ENCODE assay signal across 15 cellular contexts in the genomic region with DNA sequence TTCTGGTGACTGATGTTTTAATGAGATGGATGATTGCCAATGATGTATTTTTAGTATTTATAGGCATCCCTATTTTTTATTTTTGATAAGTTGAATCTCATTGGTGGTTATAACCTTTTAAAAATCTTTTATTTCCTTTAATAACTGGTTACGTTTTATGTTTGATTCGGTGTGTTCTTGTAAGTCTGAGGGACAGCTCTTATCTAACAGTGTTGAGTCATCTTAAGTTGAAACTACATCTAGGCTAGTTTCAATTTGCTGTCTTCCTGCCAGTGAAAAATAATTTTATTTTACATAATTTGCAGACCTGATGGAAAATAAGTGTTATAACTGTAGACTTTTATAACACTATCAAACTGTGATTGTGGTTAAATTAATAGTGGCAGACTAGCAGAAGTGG. TPM values are rescaled to one million over a fixed set of nuclear protein-coding genes. Genes with fewer than 3 reads are reported as not detected.
DNase-seq lines count a peak whose midpoint lies in the region; ATAC-seq, FAIRE-seq and TF ChIP-seq lines count a peak whose summit lies in the region.
"Had no signal": no experiment of that assay in that cellular context is flagged by ENCODE, and none has a peak within 500 bp of the region (broad histone marks: within the 10 kb centered on the region; RNA-seq: fewer than 3 reads in every experiment).

No MANE protein-coding gene starts in this region.

- ATAC-seq in A549 (no peak), GM18868 (IDR thresholded peaks at IDR 0.05; ENCODE audit: unreplicated experiment) (peak; percentile 22), HG03442 (IDR thresholded peaks at IDR 0.05; ENCODE audit: unreplicated experiment) (no peak)
- ATAC-seq: effector memory CD8-positive, alpha-beta T cell had no signal

- POLR2A ChIA-PET in A549 (lab: Yijun Ruan, JAX) = no interaction called here
- POLR2A ChIA-PET in activated CD4-positive, alpha-beta memory T cell treated with anti-CD3 and anti-CD28 coated beads, Interleukin-2, amount 10 ng/mL, durations not matched to agents 7 days and 5 days (lab: Charles Lee) = no interaction called here

- CTCF ChIA-PET in A549 (lab: Yijun Ruan, JAX) = interaction anchor here (0.9 kb wide), 1 partner anchor 13 kb away, joined by 3 read pairs; no protein-coding TSS in a partner anchor
- CTCF ChIA-PET in activated CD4-positive, alpha-beta memory T cell treated with anti-CD3 and anti-CD28 coated beads, Interleukin-2, amount 10 ng/mL, durations not matched to agents 7 days and 5 days (lab: Charles Lee) = interaction anchor here (1.5 to 2.1 kb wide), 2 partner anchors 64 to 480 kb away, joined by 5 to 6 read pairs; no protein-coding TSS in a partner anchor

- H4K20me1 ChIP-seq in hepatocyte (ENCODE audit: insufficient read depth, poor library complexity, severe bottlenecking) = peaks cover 82% of the 10 kb centered on the region

- peaks cover 68% of the 10 kb centered on the region for H3K4me1 Mint-ChIP-seq in activated CD4-positive, alpha-beta memory T cell treated with anti-CD3 and anti-CD28 coated beads, Interleukin-2, amount 10 ng/mL, durations not matched to agents 7 days and 5 days

- TF ChIP-seq CTCF in A549 (IDR thresholded peaks at IDR 0.05) (no peak), hepatocyte (IDR thresholded peaks at IDR 0.05; ENCODE audit: poor library complexity) (no peak)

- peaks cover 42% of the 10 kb centered on the region for H3K27me3 Mint-ChIP-seq in activated CD4-positive, alpha-beta memory T cell treated with anti-CD3 and anti-CD28 coated beads, Interleukin-2, amount 10 ng/mL, durations not matched to agents 7 days and 5 days

- no peak for TF ChIP-seq POLR2A in A549 (IDR thresholded peaks at IDR 0.05; ENCODE audit: low read length)

- peak overlapping the region; percentile 21; the same call in 1 of the 3 replicates for H3K4me2 ChIP-seq in A549
- peak overlapping the region; percentile 78 for H3K4me2 ChIP-seq in hepatocyte

- no peaks in the 10 kb centered on the region for H3K36me3 ChIP-seq in hepatocyte (replicated peaks; ENCODE audit: insufficient read depth, low read depth)
- H3K36me3 ChIP-seq: tibial nerve had no signal

- H3K4me3 Mint-ChIP-seq in activated CD4-positive, alpha-beta memory T cell treated with anti-CD3 and anti-CD28 coated beads, Interleukin-2, amount 10 ng/mL, durations not matched to agents 7 days and 5 days = no peak overlapping the region
- H3K4me3 Mint-ChIP-seq: effector memory CD8-positive, alpha-beta T cell had no signal

- no peak for TF ChIP-seq EP300 in A549 (IDR thresholded peaks at IDR 0.05)

- H3K27ac ChIP-seq in A549 (no peak overlapping the region), hepatocyte (peak overlapping the region; percentile 39)
- H3K27ac ChIP-seq: GM23248 had no signal

- H2AFZ ChIP-seq in hepatocyte = no peak overlapping the region
- H2AFZ ChIP-seq: GM23248 had no signal

- peak overlapping the region; percentile 37 for H3K27ac Mint-ChIP-seq in activated CD4-positive, alpha-beta memory T cell treated with anti-CD3 and anti-CD28 coated beads, Interleukin-2, amount 10 ng/mL, durations not matched to agents 7 days and 5 days
- H3K27ac Mint-ChIP-seq: effector memory CD8-positive, alpha-beta T cell had no signal

- peaks cover 87% of the 10 kb centered on the region for H3K79me2 ChIP-seq in hepatocyte

- no peak for DNase-seq in A549 (ENCODE audit: low read depth in 1 of 2, low spot score in 1 of 2)
- no peak for DNase-seq in activated CD4-positive, alpha-beta memory T cell treated with anti-CD3 and anti-CD28 coated beads, Interleukin-2, amount 10 ng/mL, durations not matched to agents 7 days and 5 days
- DNase-seq in hepatocyte (ENCODE audit: low spot score) = no peak
- DNase-seq in HPDE6-E6E7 (ENCODE audit: extremely low spot score) = no peak
- DNase-seq in GDM1 (lab: John Stamatoyannopoulos, UW) = no peak
- no peak for DNase-seq in NCI-H128 (lab: John Stamatoyannopoulos, UW; ENCODE audit: unreplicated experiment)
- DNase-seq: AML-193; effector memory CD8-positive, alpha-beta T cell; GM23248; KBM-7; NCI-H1436 treated with DMSO at 0.1 percent for 48 hours; OCI-M1 had no signal

- peaks cover 4% of the 10 kb centered on the region for H3K36me3 Mint-ChIP-seq in activated CD4-positive, alpha-beta memory T cell treated with anti-CD3 and anti-CD28 coated beads, Interleukin-2, amount 10 ng/mL, durations not matched to agents 7 days and 5 days (ENCODE audit: low read depth)

- FAIRE-seq in A549 (lab: Jason Lieb, UNC) = no peak

- no peak for TF ChIP-seq RAD21 in A549 (conservative IDR thresholded peaks at IDR 0.05 in 1 of 2, IDR thresholded peaks at IDR 0.05 in 1 of 2)

- H3K4me3 ChIP-seq in A549 (no peak overlapping the region), hepatocyte (no peak overlapping the region)
- H3K4me3 ChIP-seq: GM23248, tibial nerve had no signal

- H3K9me3 ChIP-seq in A549 (no peaks in the 10 kb centered on the region), hepatocyte (ENCODE audit: low read depth) (no peaks in the 10 kb centered on the region)
- H3K9me3 ChIP-seq: tibial nerve had no signal

- no peaks in the 10 kb centered on the region for H3K9me2 ChIP-seq in hepatocyte (replicated peaks; ENCODE audit: insufficient read depth)

- WGBS in A549 (ENCODE audit: missing lambda C conversion rate) = 75% methylated on average over 2 of the region's 2 CpGs
- WGBS in hepatocyte (ENCODE audit: low lambda C conversion rate, missing lambda C conversion rate) = 56% methylated on average over 2 of the region's 2 CpGs

- H3K27me3 ChIP-seq in hepatocyte = no peaks in the 10 kb centered on the region

- H3K4me1 ChIP-seq in A549 (peaks cover 42% of the 10 kb centered on the region; the same call in 2 of the 3 replicates), hepatocyte (ENCODE audit: insufficient read depth) (peaks cover 29% of the 10 kb centered on the region)

- no peaks in the 10 kb centered on the region for H3K9me3 Mint-ChIP-seq in activated CD4-positive, alpha-beta memory T cell treated with anti-CD3 and anti-CD28 coated beads, Interleukin-2, amount 10 ng/mL, durations not matched to agents 7 days and 5 days
- H3K9me3 Mint-ChIP-seq: effector memory CD8-positive, alpha-beta T cell had no signal

TF ChIP-seq in A549, 52 proteins besides CTCF, POLR2A, EP300 and RAD21 (continues in another document):
- TF ChIP-seq KDM5A (IDR thresholded peaks at IDR 0.05) (no peak), ZC3H11A (IDR thresholded peaks at IDR 0.05) (no peak), HES2 (IDR thresholded peaks at IDR 0.05) (no peak), JUNB (IDR thresholded peaks at IDR 0.05) (no peak), HMGXB4 (CRISPR knock-in tag; IDR thresholded peaks at IDR 0.05; ENCODE audit: borderline replicate concordance) (no peak), RFX5 (IDR thresholded peaks at IDR 0.05) (no peak)
- TF ChIP-seq, protein P1, sequence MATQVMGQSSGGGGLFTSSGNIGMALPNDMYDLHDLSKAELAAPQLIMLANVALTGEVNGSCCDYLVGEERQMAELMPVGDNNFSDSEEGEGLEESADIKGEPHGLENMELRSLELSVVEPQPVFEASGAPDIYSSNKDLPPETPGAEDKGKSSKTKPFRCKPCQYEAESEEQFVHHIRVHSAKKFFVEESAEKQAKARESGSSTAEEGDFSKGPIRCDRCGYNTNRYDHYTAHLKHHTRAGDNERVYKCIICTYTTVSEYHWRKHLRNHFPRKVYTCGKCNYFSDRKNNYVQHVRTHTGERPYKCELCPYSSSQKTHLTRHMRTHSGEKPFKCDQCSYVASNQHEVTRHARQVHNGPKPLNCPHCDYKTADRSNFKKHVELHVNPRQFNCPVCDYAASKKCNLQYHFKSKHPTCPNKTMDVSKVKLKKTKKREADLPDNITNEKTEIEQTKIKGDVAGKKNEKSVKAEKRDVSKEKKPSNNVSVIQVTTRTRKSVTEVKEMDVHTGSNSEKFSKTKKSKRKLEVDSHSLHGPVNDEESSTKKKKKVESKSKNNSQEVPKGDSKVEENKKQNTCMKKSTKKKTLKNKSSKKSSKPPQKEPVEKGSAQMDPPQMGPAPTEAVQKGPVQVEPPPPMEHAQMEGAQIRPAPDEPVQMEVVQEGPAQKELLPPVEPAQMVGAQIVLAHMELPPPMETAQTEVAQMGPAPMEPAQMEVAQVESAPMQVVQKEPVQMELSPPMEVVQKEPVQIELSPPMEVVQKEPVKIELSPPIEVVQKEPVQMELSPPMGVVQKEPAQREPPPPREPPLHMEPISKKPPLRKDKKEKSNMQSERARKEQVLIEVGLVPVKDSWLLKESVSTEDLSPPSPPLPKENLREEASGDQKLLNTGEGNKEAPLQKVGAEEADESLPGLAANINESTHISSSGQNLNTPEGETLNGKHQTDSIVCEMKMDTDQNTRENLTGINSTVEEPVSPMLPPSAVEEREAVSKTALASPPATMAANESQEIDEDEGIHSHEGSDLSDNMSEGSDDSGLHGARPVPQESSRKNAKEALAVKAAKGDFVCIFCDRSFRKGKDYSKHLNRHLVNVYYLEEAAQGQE (IDR thresholded peaks at IDR 0.05) = no peak
- TF ChIP-seq, protein P2, sequence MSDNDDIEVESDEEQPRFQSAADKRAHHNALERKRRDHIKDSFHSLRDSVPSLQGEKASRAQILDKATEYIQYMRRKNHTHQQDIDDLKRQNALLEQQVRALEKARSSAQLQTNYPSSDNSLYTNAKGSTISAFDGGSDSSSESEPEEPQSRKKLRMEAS (IDR thresholded peaks at IDR 0.05) = no peak

RNA-seq across cellular contexts. Expression of gene AFDN, which starts 4.6 kb away (rescaled TPM):
- polyA plus RNA-seq in A549 (2011; rRNA removed) (33.2 and 40.8 TPM in 2 replicates), A549 (2017; fragmentation: RNase III; extraction: RNeasy Plus Mini Kit Qiagen cat#74134 plus additional on column Dnase treatment) (17.5 to 19.3 TPM (median 18.6 TPM) in 3 replicates), hepatocyte (130 and 173 TPM in 2 replicates)
- polyA plus RNA-seq in A549 (2012; cell fraction: cytosol; rRNA removed) = 12.6 and 14.5 TPM in 2 replicates
- polyA plus RNA-seq in A549 (2012; cell fraction: nucleus; rRNA removed) = 16.4 and 23.4 TPM in 2 replicates
- 43.8 and 44.1 TPM in 2 replicates for polyA minus RNA-seq in A549 (2011; rRNA and poly(A)+ RNA removed)
- total RNA-seq in activated CD4-positive, alpha-beta memory T cell treated with anti-CD3 and anti-CD28 coated beads, Interleukin-2, amount 10 ng/mL, durations not matched to agents 7 days and 5 days = 10 to 100 TPM; 45.9 to 46.3 TPM
- total RNA-seq in hepatocyte = 192 and 198 TPM in 2 replicates
